In the genomic region with DNA sequence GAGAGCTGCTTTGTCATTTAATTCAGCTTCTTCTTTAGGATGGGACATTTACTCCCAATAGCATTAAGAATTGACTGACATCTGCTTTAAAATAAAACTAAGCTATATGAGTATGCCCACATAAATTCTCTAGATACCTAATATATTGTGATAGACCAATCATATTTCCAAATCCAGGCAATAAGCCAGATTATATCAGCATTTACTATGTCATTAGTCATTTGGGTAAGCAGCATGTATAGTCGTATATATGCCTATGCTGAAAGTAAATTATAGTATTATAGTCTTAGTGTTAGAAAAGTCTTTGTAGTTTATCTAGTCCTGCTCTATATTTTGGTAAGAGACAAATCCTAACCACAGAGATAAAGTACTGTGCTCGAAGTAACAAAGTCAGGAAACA, we compare ENCODE assay signal across 24 cellular contexts.
"Had no signal": no experiment of that assay in that cellular context is flagged by ENCODE, and none has a peak within 500 bp of the region (broad histone marks: within the 10 kb centered on the region; RNA-seq: fewer than 3 reads in every experiment).

No MANE protein-coding gene starts in this region.

- H3K4me1 Mint-ChIP-seq: IgD-negative memory B cell, T-cell had no signal

- H3K27ac Mint-ChIP-seq: IgD-negative memory B cell, T-cell had no signal

- FAIRE-seq: HTR-8/SVneo, K562 had no signal

- DNase-seq: Kasumi-1, MM.1S, NCI-H1105, NCI-H1417 treated with DMSO at 0.1 percent for 48 hours, NCI-H146, NCI-H1694 treated with DMSO at 0.1 percent for 48 hours, NCI-H1930, NCI-H2081, NCI-H2107, NCI-H2227 treated with DMSO at 0.1 percent for 48 hours, NCI-H524, NCI-H526 treated with DMSO at 0.1 percent for 48 hours, NCI-H748 treated with DMSO at 0.1 percent for 48 hours, SHP77, SK-N-SH, SW 1271, T-cell had no signal

- H3K4me3 ChIP-seq: K562 had no signal

- H3K4me2 ChIP-seq: KMS-11, SK-N-SH had no signal

- H3K4me3 Mint-ChIP-seq: IgD-negative memory B cell, T-cell had no signal

- H3K9me3 ChIP-seq: SK-N-SH had no signal

- H3K36me3 Mint-ChIP-seq: IgD-negative memory B cell, T-cell had no signal

- ATAC-seq: K562, Panc1, T-cell had no signal

- H3K27ac ChIP-seq: HL-60, KMS-11, RWPE1 had no signal

- H3K27me3 Mint-ChIP-seq: IgD-negative memory B cell, T-cell had no signal

- H3K9ac ChIP-seq: KMS-11, SK-N-SH had no signal
